In the genomic region with DNA sequence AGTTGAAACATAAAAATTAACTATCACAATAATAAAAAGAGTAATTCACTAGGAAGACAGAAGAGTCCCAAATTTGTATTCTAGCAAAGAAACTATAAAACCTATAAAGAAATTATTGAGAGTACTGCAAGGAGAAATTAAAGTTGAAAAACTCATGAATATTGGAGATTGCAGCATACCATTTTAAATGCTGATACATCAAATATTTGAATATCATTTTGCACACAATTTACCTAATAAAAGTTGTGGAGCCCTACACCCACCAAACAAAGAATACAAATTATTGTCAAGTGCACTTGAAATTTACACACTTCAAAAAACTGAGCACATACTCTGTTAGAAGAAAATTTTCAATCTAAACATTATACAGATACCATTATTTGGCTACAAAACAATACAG, we compare ENCODE assay signal across 33 cellular contexts.
"Had no signal": no experiment of that assay in that cellular context is flagged by ENCODE, and none has a peak within 500 bp of the region (broad histone marks: within the 10 kb centered on the region; RNA-seq: fewer than 3 reads in every experiment).

No MANE protein-coding gene starts in this region.

- H3K27ac ChIP-seq: adrenal gland, body of pancreas, brain microvascular endothelial cell, breast epithelium, VCaP had no signal

- H3K4me3 ChIP-seq: adrenal gland, body of pancreas, breast epithelium had no signal

- ATAC-seq: activated CD8-positive, alpha-beta T cell treated with anti-CD3 and anti-CD28 coated beads for 36 hours; activated naive CD4-positive, alpha-beta T cell treated with anti-CD3 and anti-CD28 coated beads, Interleukin-2, amount 50 U/mL, for 72 hours; activated T-cell treated with anti-CD3 and anti-CD28 coated beads, Interleukin-2, amount 50 U/mL, for 4 hours; activated T-cell treated with anti-CD3 and anti-CD28 coated beads, Interleukin-2, amount 50 U/mL, for 72 hours; activated T-helper 17 cell treated with anti-CD3 and anti-CD28 coated beads, Interleukin-2, amount 50 U/mL, for 72 hours; body of pancreas had no signal

- H3K4me1 ChIP-seq: adrenal gland, body of pancreas, breast epithelium had no signal

- H3K36me3 ChIP-seq: adrenal gland, brain microvascular endothelial cell, breast epithelium had no signal

- H3K27me3 ChIP-seq: adrenal gland, body of pancreas, brain microvascular endothelial cell, breast epithelium had no signal

- DNase-seq: activated B cell treated with CpG ODN at 0.5 μM for 24 hours; activated CD4-positive, alpha-beta memory T cell treated with anti-CD3 and anti-CD28 coated beads for 36 hours; activated CD4-positive, alpha-beta T cell treated with anti-CD3 and anti-CD28 coated beads for 4 hours; activated CD4-positive, alpha-beta T cell treated with anti-CD3 and anti-CD28 coated beads, Interleukin-2, amount 10 ng/mL, durations not matched to agents 24 days and 14 days; activated CD4-positive, alpha-beta T cell treated with anti-CD3 and anti-CD28 coated beads, Interleukin-2, amount 50 U/mL, for 1 hour; activated CD4-positive, alpha-beta T cell treated with anti-CD3 and anti-CD28 coated beads, Interleukin-2, amount 50 U/mL, for 4 hours; activated CD4-positive, CD25-positive, alpha-beta regulatory T cell treated with anti-CD3 and anti-CD28 coated beads, Interleukin-2, amount 50 U/mL, for 72 hours; activated CD8-positive, alpha-beta memory T cell treated with anti-CD3 and anti-CD28 coated beads, Interleukin-2, amount 50 U/mL, for 4 hours; activated CD8-positive, alpha-beta T cell treated with anti-CD3 and anti-CD28 coated beads for 36 hours; activated effector memory CD4-positive, alpha-beta T cell treated with anti-CD3 and anti-CD28 coated beads, Interleukin-2, amount 50 U/mL, for 16 hours; activated gamma-delta T cell treated with Interleukin-2 at 50 U/mL for 16 hours; activated naive CD4-positive, alpha-beta T cell; activated naive CD4-positive, alpha-beta T cell treated with anti-CD3 and anti-CD28 coated beads for 36 hours; activated naive CD4-positive, alpha-beta T cell treated with anti-CD3 and anti-CD28 coated beads, Interleukin-2, amount 50 U/mL, for 16 hours; activated naive CD8-positive, alpha-beta T cell treated with anti-CD3 and anti-CD28 coated beads for 36 hours; activated T-cell treated with anti-CD3 and anti-CD28 coated beads for 4 hours; activated T-cell treated with anti-CD3 and anti-CD28 coated beads, Interleukin-2, amount 50 U/mL, for 1 hour; activated T-cell treated with anti-CD3 and anti-CD28 coated beads, Interleukin-2, amount 50 U/mL, for 4 hours; activated T-cell treated with anti-CD3 and anti-CD28 coated beads, Interleukin-2, amount 50 U/mL, for 72 hours; adrenal gland; amniotic stem cell; aorta; body of pancreas; brain microvascular endothelial cell; central memory CD4-positive, alpha-beta T cell; T-helper 2 cell; T-helper 9 cell had no signal

- H3K9me3 ChIP-seq: adrenal gland, body of pancreas, breast epithelium had no signal

- FAIRE-seq: astrocyte, TTC549 had no signal
